23 cellular contexts compared by ENCODE assay signal in the genomic region with DNA sequence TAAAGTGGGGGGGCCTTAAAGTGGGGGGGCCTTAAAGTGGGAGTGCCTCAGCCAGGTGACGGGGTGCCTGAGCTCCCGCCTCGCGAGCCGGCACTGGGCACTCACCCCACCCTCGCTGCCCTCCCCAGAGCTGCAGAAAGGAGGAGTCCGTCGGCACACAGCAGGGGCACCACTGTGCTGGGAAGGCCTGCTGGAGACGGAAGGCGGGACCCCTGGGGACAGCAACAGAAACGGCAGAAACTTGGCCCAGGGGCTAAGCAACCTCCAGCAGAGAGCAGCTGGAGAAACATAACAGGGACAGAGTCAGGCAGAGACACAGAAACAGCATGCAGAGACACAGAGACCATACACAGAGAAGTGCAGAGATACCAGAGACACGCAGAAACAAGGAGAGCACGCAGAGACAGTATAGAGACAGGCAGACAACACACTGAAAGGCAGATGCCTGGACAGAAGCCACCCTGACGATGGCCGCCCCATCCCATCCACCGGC. TPM values are rescaled to one million over a fixed set of nuclear protein-coding genes. Genes with fewer than 3 reads are reported as not detected.
A peak's percentile ranks its signal among the peaks of the same experiment; 100 is the strongest.
DNase-seq lines count a peak whose midpoint lies in the region; ATAC-seq and TF ChIP-seq lines count a peak whose summit lies in the region.
"Had no signal": no experiment of that assay in that cellular context is flagged by ENCODE, and none has a peak within 500 bp of the region (broad histone marks: within the 10 kb centered on the region; RNA-seq: fewer than 3 reads in every experiment).

No MANE protein-coding gene starts in this region.

- ATAC-seq in right cardiac atrium = no peak
- no peak for ATAC-seq in Right ventricle myocardium superior (ENCODE audit: poor library complexity)
- peak; percentile 23 for ATAC-seq in Panc1
- ATAC-seq in GM21576 (IDR thresholded peaks at IDR 0.05; ENCODE audit: unreplicated experiment) = no peak
- ATAC-seq in HG02885 (IDR thresholded peaks at IDR 0.05; ENCODE audit: poor library complexity, unreplicated experiment) = no peak
- ATAC-seq in HG02642 (IDR thresholded peaks at IDR 0.05; ENCODE audit: poor library complexity, unreplicated experiment) = no peak
- ATAC-seq: gastrocnemius medialis, psoas muscle had no signal

- H3K4me3 ChIP-seq in right cardiac atrium (ENCODE audit: low read length) = no peak overlapping the region
- no peak overlapping the region for H3K4me3 ChIP-seq in Panc1 (ENCODE audit: low read depth in 2 of 2, low read length in 2 of 2)
- H3K4me3 ChIP-seq: adrenal gland, gastrocnemius medialis, psoas muscle had no signal

- H3K9me3 ChIP-seq in right cardiac atrium (ENCODE audit: control insufficient read depth, low read length) = no peaks in the 10 kb centered on the region
- H3K9me3 ChIP-seq in Panc1 (ENCODE audit: control insufficient read depth, insufficient read depth, low read depth, low read length) = no peaks in the 10 kb centered on the region
- H3K9me3 ChIP-seq: adrenal gland, gastrocnemius medialis, psoas muscle had no signal

- no peak overlapping the region for H3K27ac ChIP-seq in right cardiac atrium (ENCODE audit: low read length)
- no peak overlapping the region for H3K27ac ChIP-seq in Panc1 (ENCODE audit: low read length)
- H3K27ac ChIP-seq: adrenal gland, gastrocnemius medialis, psoas muscle had no signal

- WGBS in right cardiac atrium = 61% methylated on average over 16 of the region's 16 CpGs

- POLR2A ChIA-PET in Panc1 (lab: Charles Lee) = interaction anchor here (0.6 to 0.7 kb wide), 2 partner anchors 89 to 146 kb away, joined by 3 to 4 read pairs; no protein-coding TSS in a partner anchor

- DNase-seq in right cardiac atrium (peak in 2 of 3 donors; percentile 76 to 84), Right ventricle myocardium superior (no peak), Panc1 (ENCODE audit: low read depth, low spot score) (no peak), glutamatergic neuron (peak; percentile 62)
- no peak for DNase-seq in activated T-cell treated with anti-CD3 and anti-CD28 coated beads, Interleukin-2, amount 50 U/mL, for 24 hours
- DNase-seq: activated CD4-positive, alpha-beta T cell treated with anti-CD3 and anti-CD28 coated beads, Interleukin-2, amount 10 ng/mL, durations not matched to agents 7 days and 5 days; activated CD8-positive, alpha-beta memory T cell treated with anti-CD3 and anti-CD28 coated beads, Interleukin-2, amount 50 U/mL, for 4 hours; activated effector memory CD4-positive, alpha-beta T cell treated with anti-CD3 and anti-CD28 coated beads, Interleukin-2, amount 50 U/mL, for 16 hours; DND-41; erythroblast; gastrocnemius medialis; NCI-H1694 treated with DMSO at 0.1 percent for 48 hours; NCI-H446; psoas muscle; substantia nigra had no signal

- H3K36me3 Mint-ChIP-seq in glutamatergic neuron (ENCODE audit: unreplicated experiment) = peaks cover 5% of the 10 kb centered on the region
- H3K36me3 Mint-ChIP-seq in activated T-cell treated with anti-CD3 and anti-CD28 coated beads, Interleukin-2, amount 50 U/mL, for 24 hours (ENCODE audit: low read depth) = peaks cover 28% of the 10 kb centered on the region

- H3K4me1 Mint-ChIP-seq in glutamatergic neuron (ENCODE audit: low read depth, unreplicated experiment) = peaks cover 6% of the 10 kb centered on the region
- H3K4me1 Mint-ChIP-seq in activated T-cell treated with anti-CD3 and anti-CD28 coated beads, Interleukin-2, amount 50 U/mL, for 24 hours (ENCODE audit: low read depth) = peaks cover 21% of the 10 kb centered on the region

- H3K27me3 ChIP-seq in right cardiac atrium (ENCODE audit: control insufficient read depth, insufficient read depth) (no peaks in the 10 kb centered on the region), Panc1 (ENCODE audit: control insufficient read depth, insufficient read depth, low read length) (no peaks in the 10 kb centered on the region)
- H3K27me3 ChIP-seq: adrenal gland had no signal

- intact Hi-C loops in right cardiac atrium (cut with DNase I) = loop anchor here in 2 of 4 donors (10.0 kb wide), 1 partner anchor 47 kb away; a partner anchor contains a TSS
- intact Hi-C loops in Right ventricle myocardium superior (cut with DNase I) = loop anchor here (10.0 kb wide), 1 partner anchor 93 kb away; no protein-coding TSS in a partner anchor
- intact Hi-C loops in Panc1 (cut with micrococcal nuclease; ENCODE audit: unreplicated experiment) = no loop called here

- peaks cover 16% of the 10 kb centered on the region for H3K27me3 Mint-ChIP-seq in glutamatergic neuron (ENCODE audit: unreplicated experiment)
- H3K27me3 Mint-ChIP-seq in activated T-cell treated with anti-CD3 and anti-CD28 coated beads, Interleukin-2, amount 50 U/mL, for 24 hours = no peaks in the 10 kb centered on the region
- H3K27me3 Mint-ChIP-seq: activated CD4-positive, alpha-beta T cell treated with anti-CD3 and anti-CD28 coated beads, Interleukin-2, amount 10 ng/mL, durations not matched to agents 7 days and 5 days had no signal

- H3K4me1 ChIP-seq in right cardiac atrium (ENCODE audit: control insufficient read depth, insufficient read depth, low read length) (no peaks in the 10 kb centered on the region), Panc1 (ENCODE audit: control insufficient read depth, insufficient read depth, low read length) (peaks cover 5% of the 10 kb centered on the region; the same call in 1 of the 2 replicates)
- H3K4me1 ChIP-seq: gastrocnemius medialis had no signal

- peaks cover 17% of the 10 kb centered on the region for H3K9me3 Mint-ChIP-seq in glutamatergic neuron (ENCODE audit: unreplicated experiment)
- H3K9me3 Mint-ChIP-seq in activated T-cell treated with anti-CD3 and anti-CD28 coated beads, Interleukin-2, amount 50 U/mL, for 24 hours = no peaks in the 10 kb centered on the region
- H3K9me3 Mint-ChIP-seq: activated CD4-positive, alpha-beta T cell treated with anti-CD3 and anti-CD28 coated beads, Interleukin-2, amount 10 ng/mL, durations not matched to agents 7 days and 5 days; nephron had no signal

- no peaks in the 10 kb centered on the region for H3K36me3 ChIP-seq in Panc1 (ENCODE audit: control insufficient read depth, insufficient read depth, low read length)

- no peak for TF ChIP-seq CTCF in Panc1 (IDR thresholded peaks at IDR 0.05)
- no peak for TF ChIP-seq CTCF in glutamatergic neuron (IDR thresholded peaks at IDR 0.05; ENCODE audit: partially characterized antibody, unreplicated experiment)

- no TSS peak for BruUV-seq in Panc1 (replicated peaks; lab: Mats Ljungman, UMichigan)

- CTCF ChIA-PET in Panc1 (lab: Charles Lee) = interaction anchor here (0.6 kb wide), 1 partner anchor 10 kb away, joined by 3 read pairs; no protein-coding TSS in a partner anchor

- in situ Hi-C loops in Panc1 (cut with HindIII; ENCODE audit: low pct_unique_long_range_greater_than_20kb, low sequenced_read_pairs) = no loop called here

- H3K4me3 Mint-ChIP-seq in glutamatergic neuron (ENCODE audit: unreplicated experiment) = peak overlapping the region; percentile 69
- H3K4me3 Mint-ChIP-seq in activated T-cell treated with anti-CD3 and anti-CD28 coated beads, Interleukin-2, amount 50 U/mL, for 24 hours = no peak overlapping the region
- H3K4me3 Mint-ChIP-seq: activated CD4-positive, alpha-beta T cell treated with anti-CD3 and anti-CD28 coated beads, Interleukin-2, amount 10 ng/mL, durations not matched to agents 7 days and 5 days had no signal

- peak overlapping the region; percentile 87 for H3K27ac Mint-ChIP-seq in glutamatergic neuron (ENCODE audit: unreplicated experiment)
- no peak overlapping the region for H3K27ac Mint-ChIP-seq in activated T-cell treated with anti-CD3 and anti-CD28 coated beads, Interleukin-2, amount 50 U/mL, for 24 hours
- H3K27ac Mint-ChIP-seq: activated CD4-positive, alpha-beta T cell treated with anti-CD3 and anti-CD28 coated beads, Interleukin-2, amount 10 ng/mL, durations not matched to agents 7 days and 5 days had no signal

RNA-seq across cellular contexts. Expression of a gene that starts 7.9 kb away (rescaled TPM):
- total RNA-seq in right cardiac atrium = 100 to 1,000 TPM; 221 to 590 (median 310) TPM
- 869 TPM for polyA plus RNA-seq in right cardiac atrium
- 477 TPM for total RNA-seq in Right ventricle myocardium superior
- total RNA-seq in Panc1 (2021; ENCODE audit: unreplicated experiment) = 9.9 TPM
- 58.2 TPM for polyA plus RNA-seq in Panc1 (2012; ENCODE audit: insufficient read length)
- not detected for total RNA-seq in glutamatergic neuron (ENCODE audit: unreplicated experiment)

RNA-seq across cellular contexts. Expression of a gene that starts 15.2 kb away (rescaled TPM):
- total RNA-seq in right cardiac atrium (1 to 10 TPM in 3 of 4 donors, under 1 TPM in 1; 0.85 to 2.6 (median 1.9) TPM), Right ventricle myocardium superior (1.3 TPM), Panc1 (2021; ENCODE audit: unreplicated experiment) (0.57 TPM), glutamatergic neuron (ENCODE audit: unreplicated experiment) (not detected)
- 3.4 TPM for polyA plus RNA-seq in right cardiac atrium
- polyA plus RNA-seq in Panc1 (2012; ENCODE audit: insufficient read length) = 0.40 TPM
- total RNA-seq: activated CD4-positive, alpha-beta T cell treated with anti-CD3 and anti-CD28 coated beads, Interleukin-2, amount 10 ng/mL, durations not matched to agents 7 days and 5 days; M059J had no signal

RNA-seq across cellular contexts. Expression of a gene that starts 25.6 kb away (rescaled TPM):
- total RNA-seq in right cardiac atrium = 10 to 100 TPM; 23.9 to 28.4 (median 25.4) TPM
- polyA plus RNA-seq in right cardiac atrium = 21.3 TPM
- total RNA-seq in Right ventricle myocardium superior = 19.1 TPM
- 39.5 TPM for total RNA-seq in Panc1 (2021; ENCODE audit: unreplicated experiment)
- polyA plus RNA-seq in Panc1 (2012; ENCODE audit: insufficient read length) = 58.1 TPM
- 65.0 TPM for total RNA-seq in glutamatergic neuron (ENCODE audit: unreplicated experiment)

RNA-seq across cellular contexts. Expression of a gene that starts 25.9 kb away (rescaled TPM):
- total RNA-seq in right cardiac atrium (not detected), Right ventricle myocardium superior (not detected), Panc1 (2021; ENCODE audit: unreplicated experiment) (not detected), glutamatergic neuron (ENCODE audit: unreplicated experiment) (not detected)
- not detected for polyA plus RNA-seq in right cardiac atrium
- not detected for polyA plus RNA-seq in Panc1 (2012; ENCODE audit: insufficient read length)
- total RNA-seq: activated CD4-positive, alpha-beta T cell treated with anti-CD3 and anti-CD28 coated beads, Interleukin-2, amount 10 ng/mL, durations not matched to agents 7 days and 5 days; adrenal gland; cardiac septum; gastrocnemius medialis; M059J; mesenteric fat pad; psoas muscle had no signal
- polyA plus RNA-seq: adrenal gland, psoas muscle had no signal

RNA-seq across cellular contexts. Expression of a gene that starts 26.5 kb away (rescaled TPM):
- total RNA-seq in right cardiac atrium (not detected), Right ventricle myocardium superior (not detected), Panc1 (2021; ENCODE audit: unreplicated experiment) (1.5 TPM), glutamatergic neuron (ENCODE audit: unreplicated experiment) (not detected)
- not detected for polyA plus RNA-seq in right cardiac atrium
- 2.6 TPM for polyA plus RNA-seq in Panc1 (2012; ENCODE audit: insufficient read length)
- total RNA-seq: activated CD4-positive, alpha-beta T cell treated with anti-CD3 and anti-CD28 coated beads, Interleukin-2, amount 10 ng/mL, durations not matched to agents 7 days and 5 days; M059J had no signal

Comparison
In these comparisons a context has a peak if more than half of its experiments do, and no peak if none do; other contexts are left out.
1. DNase-seq: peak in right cardiac atrium (2 of 3) and glutamatergic neuron (single experiment); none in Right ventricle myocardium superior (single experiment), Panc1 (single experiment) and activated T-cell treated with anti-CD3 and anti-CD28 coated beads, Interleukin-2, amount 50 U/mL, for 24 hours (single experiment).
2. RNA of a gene that starts 7.9 kb away (total RNA-seq): 477 TPM in Right ventricle myocardium superior (single experiment) and 221 to 590 TPM in right cardiac atrium; 9.9 TPM in Panc1 (single experiment) and not detected in glutamatergic neuron (single experiment); every median in the first group is over 10 times any median in the second.